In genomic region chr4:134308910-134309309, GRCh38 we compare ENCODE assay signal across 21 cellular contexts.
"Had no signal": no experiment of that assay in that cellular context is flagged by ENCODE, and none has a peak within 500 bp of the region (broad histone marks: within the 10 kb centered on the region; RNA-seq: fewer than 3 reads in every experiment).

No MANE protein-coding gene starts in this region.

- H3K4me1 Mint-ChIP-seq: IgD-negative memory B cell had no signal

- H3K27me3 Mint-ChIP-seq: IgD-negative memory B cell had no signal

- H3K36me3 Mint-ChIP-seq: IgD-negative memory B cell had no signal

- DNase-seq: KBM-7, MV-4-11, NCI-H1048, NCI-H1105, NCI-H1417 treated with DMSO at 0.1 percent for 48 hours, NCI-H146, NCI-H1694 treated with DMSO at 0.1 percent for 48 hours, NCI-H1930, NCI-H2081 treated with DMSO at 0.1 percent for 48 hours, NCI-H2171, NCI-H226, NCI-H446, NCI-H510A, NCI-H524 treated with DMSO at 0.1 percent for 48 hours, NCI-H69, NCI-H774, PC-3, SHP77 had no signal

- ATAC-seq: Panc1, PC-3, SK-N-SH treated with all-trans-retinoic acid at 6 μM for 48 hours had no signal

- H3K27ac Mint-ChIP-seq: IgD-negative memory B cell had no signal

- H3K4me3 Mint-ChIP-seq: IgD-negative memory B cell had no signal
